Comparison of ENCODE assay signal across 17 cellular contexts in genomic region chr20:366042-366718, GRCh38. TPM values are rescaled to one million over a fixed set of nuclear protein-coding genes. Genes with fewer than 3 reads are reported as not detected.
DNase-seq lines count a peak whose midpoint lies in the region; ATAC-seq, FAIRE-seq and TF ChIP-seq lines count a peak whose summit lies in the region.
"Had no signal": no experiment of that assay in that cellular context is flagged by ENCODE, and none has a peak within 500 bp of the region (broad histone marks: within the 10 kb centered on the region; RNA-seq: fewer than 3 reads in every experiment).

No MANE protein-coding gene starts in this region.

- H3K9me3 Mint-ChIP-seq in CD4-positive, alpha-beta T cell: no peaks in the 10 kb centered on the region
- no peaks in the 10 kb centered on the region for H3K9me3 Mint-ChIP-seq in mesothelial cell of epicardium

- H3K27ac ChIP-seq in CD4-positive, alpha-beta T cell (ENCODE audit: low read depth, low read length): no peak overlapping the region
- H3K27ac ChIP-seq in KOPT-K1 (ENCODE audit: low read depth, low read length, poor library complexity, severe bottlenecking) (peak overlapping the region; percentile 26), upper lobe of right lung (no peak overlapping the region)
- H3K27ac ChIP-seq: cardiac muscle cell had no signal

- no peaks in the 10 kb centered on the region for H3K9me3 ChIP-seq in CD4-positive, alpha-beta T cell (ENCODE audit: control insufficient read depth, low read length)
- no peaks in the 10 kb centered on the region for H3K9me3 ChIP-seq in KOPT-K1 (ENCODE audit: insufficient read depth, low read length, poor library complexity, severe bottlenecking)
- H3K9me3 ChIP-seq in adipocyte (ENCODE audit: control insufficient read depth, low read length): no peaks in the 10 kb centered on the region
- no peaks in the 10 kb centered on the region for H3K9me3 ChIP-seq in upper lobe of right lung

- H3K36me3 ChIP-seq in KOPT-K1 (ENCODE audit: insufficient read depth, low read length) (no peaks in the 10 kb centered on the region), adipocyte (ENCODE audit: control insufficient read depth, insufficient read depth, low read length, severe bottlenecking) (no peaks in the 10 kb centered on the region), upper lobe of right lung (no peaks in the 10 kb centered on the region)
- H3K36me3 ChIP-seq: cardiac muscle cell had no signal

- intact Hi-C loops in CD4-positive, alpha-beta T cell (cut with DNase I, micrococcal nuclease): no loop called here
- intact Hi-C loops in upper lobe of right lung (cut with DNase I): no loop called here

- peaks cover 7% of the 10 kb centered on the region for H3K4me1 ChIP-seq in adipocyte (ENCODE audit: control insufficient read depth, insufficient read depth, low read length)
- H3K4me1 ChIP-seq in upper lobe of right lung: peaks cover 22% of the 10 kb centered on the region

- no peak for TF ChIP-seq CTCF in CD4-positive, alpha-beta T cell (IDR thresholded peaks at IDR 0.05)
- TF ChIP-seq CTCF in mesothelial cell of epicardium (IDR thresholded peaks at IDR 0.05; ENCODE audit: unreplicated experiment) (no peak), upper lobe of right lung (IDR thresholded peaks at IDR 0.05) (no peak)

- POLR2A ChIA-PET in CD4-positive, alpha-beta T cell (lab: Charles Lee): interaction anchor here (1.0 kb wide), 1 partner anchor 41 kb away, joined by 3 read pairs; no protein-coding TSS in a partner anchor

- no peak overlapping the region for H3K4me3 Mint-ChIP-seq in CD4-positive, alpha-beta T cell
- H3K4me3 Mint-ChIP-seq in mesothelial cell of epicardium: peak overlapping the region; percentile 18
- H3K4me3 Mint-ChIP-seq: B cell had no signal

- no peaks in the 10 kb centered on the region for H3K27me3 Mint-ChIP-seq in CD4-positive, alpha-beta T cell
- no peaks in the 10 kb centered on the region for H3K27me3 Mint-ChIP-seq in mesothelial cell of epicardium (ENCODE audit: low read depth)

- FAIRE-seq in GM12891 (lab: Jason Lieb, UNC): no peak

- H3K4me3 ChIP-seq in adipocyte (ENCODE audit: low read length) (no peak overlapping the region), upper lobe of right lung (no peak overlapping the region)
- H3K4me3 ChIP-seq: cardiac muscle cell had no signal

- no peaks in the 10 kb centered on the region for H3K36me3 Mint-ChIP-seq in CD4-positive, alpha-beta T cell (ENCODE audit: low read depth)
- no peaks in the 10 kb centered on the region for H3K36me3 Mint-ChIP-seq in mesothelial cell of epicardium

- no peak for TF ChIP-seq POLR2A in GM12891 (IDR thresholded peaks at IDR 0.05; ENCODE audit: low read depth, low read length)

- peak in 1 of 10 experiments; percentile 5 for DNase-seq in CD4-positive, alpha-beta T cell
- DNase-seq in adipocyte (ENCODE audit: low read depth) (peak; percentile 31), mesothelial cell of epicardium (ENCODE audit: low spot score in 2 of 2, unreplicated experiment in 2 of 2) (no peak), upper lobe of right lung (no peak), GM12891 (ENCODE audit: insufficient read length, low spot score) (no peak)
- no peak for DNase-seq in stimulated activated CD4-positive, alpha-beta T cell treated with anti-CD3 and anti-CD28 coated beads, Interleukin-4, amount 100 ng/mL, for 4 hours
- DNase-seq: activated CD4-positive, alpha-beta T cell treated with anti-CD3 and anti-CD28 coated beads for 48 hours; activated gamma-delta T cell; effector CD4-positive, alpha-beta T cell; NCI-H1930; NCI-H748 treated with DMSO at 0.1 percent for 48 hours; stimulated activated CD4-positive, alpha-beta T cell treated with anti-CD3 and anti-CD28 coated beads, Interleukin-12 subunit alpha, Interleukin-12 subunit beta, amount 100 ng/mL, for 4 hours had no signal

- peak; percentile 51 for ATAC-seq in CD4-positive, alpha-beta T cell (ENCODE audit: poor library complexity)
- ATAC-seq in HG03175 (IDR thresholded peaks at IDR 0.05; ENCODE audit: unreplicated experiment): no peak
- ATAC-seq in upper lobe of right lung: no peak
- ATAC-seq: Right ventricle myocardium inferior had no signal

- H3K27ac Mint-ChIP-seq in CD4-positive, alpha-beta T cell: peak overlapping the region; percentile 12
- peak overlapping the region; percentile 82 for H3K27ac Mint-ChIP-seq in mesothelial cell of epicardium

- CTCF ChIA-PET in CD4-positive, alpha-beta T cell (lab: Charles Lee): interaction anchor here (1.3 kb wide), 1 partner anchor 11 kb away, joined by 3 read pairs; no protein-coding TSS in a partner anchor

- H3K9ac ChIP-seq in adipocyte (ENCODE audit: low read length): no peak overlapping the region

- H3K27me3 ChIP-seq in CD4-positive, alpha-beta T cell (ENCODE audit: control insufficient read depth, insufficient read depth, low read length): no peaks in the 10 kb centered on the region
- H3K27me3 ChIP-seq in adipocyte (replicated peaks; ENCODE audit: control insufficient read depth, insufficient read depth, low read length) (no peaks in the 10 kb centered on the region), upper lobe of right lung (no peaks in the 10 kb centered on the region)
- H3K27me3 ChIP-seq: cardiac muscle cell had no signal

- H3K4me1 Mint-ChIP-seq in CD4-positive, alpha-beta T cell (ENCODE audit: low read depth): peaks cover 41% of the 10 kb centered on the region
- peaks cover 57% of the 10 kb centered on the region for H3K4me1 Mint-ChIP-seq in mesothelial cell of epicardium

TF ChIP-seq in GM12891, 5 proteins besides CTCF, POLR2A, EP300 and RAD21:
- TF ChIP-seq PAX5 (IDR thresholded peaks at IDR 0.05; ENCODE audit: insufficient read depth, low read length, severe bottlenecking) (no peak), TAF1 (IDR thresholded peaks at IDR 0.05; ENCODE audit: low read depth, low read length) (no peak), POU2F2 (IDR thresholded peaks at IDR 0.05; ENCODE audit: low read depth, low read length) (no peak), POLR2AphosphoS5 (IDR thresholded peaks at IDR 0.05; ENCODE audit: low read depth, low read length) (no peak), SPI1 (IDR thresholded peaks at IDR 0.05; ENCODE audit: low read depth, low read length) (no peak)

RNA-seq across cellular contexts. Expression of gene TRIB3, which starts 14.4 kb away (rescaled TPM):
- total RNA-seq in CD4-positive, alpha-beta T cell: 1 to 10 TPM; 1.3 to 1.5 TPM
- 3.6 to 3.9 TPM (median 3.8 TPM) in 3 replicates for total RNA-seq in mesothelial cell of epicardium
- total RNA-seq in upper lobe of right lung: 16.8 TPM
- 8.5 TPM for polyA plus RNA-seq in GM12891 (2012; ENCODE audit: low read depth, missing spikeins)

RNA-seq across cellular contexts. Expression of gene NRSN2, which starts 19.3 kb away (rescaled TPM):
- 1 to 10 TPM in 1 of 2 experiments, under 1 TPM in 1; 0.69 to 1.3 TPM for total RNA-seq in CD4-positive, alpha-beta T cell
- total RNA-seq in mesothelial cell of epicardium (41.0 to 46.2 TPM (median 41.2 TPM) in 3 replicates), upper lobe of right lung (19.9 TPM)
- polyA plus RNA-seq in GM12891 (2012; ENCODE audit: low read depth, missing spikeins): 13.1 TPM

RNA-seq across cellular contexts. Expression of gene SOX12, which starts 40.8 kb away (rescaled TPM):
- 10 to 100 TPM; 11.6 to 11.9 TPM for total RNA-seq in CD4-positive, alpha-beta T cell
- total RNA-seq in mesothelial cell of epicardium: 65.9 to 67.0 TPM (median 66.8 TPM) in 3 replicates
- 8.4 TPM for total RNA-seq in upper lobe of right lung
- polyA plus RNA-seq in GM12891 (2012; ENCODE audit: low read depth, missing spikeins): 3.0 TPM

RNA-seq across cellular contexts. Expression of gene RBCK1, which starts 41.9 kb away (rescaled TPM):
- total RNA-seq in CD4-positive, alpha-beta T cell: 10 to 100 TPM; 53.3 to 57.3 TPM
- total RNA-seq in mesothelial cell of epicardium: 108 to 111 TPM (median 108 TPM) in 3 replicates
- total RNA-seq in upper lobe of right lung: 101 TPM
- polyA plus RNA-seq in GM12891 (2012; ENCODE audit: low read depth, missing spikeins): 90.4 TPM
